8 cellular contexts compared by ENCODE assay signal in genomic region chr2:32061973-32062861, GRCh38. TPM values are rescaled to one million over a fixed set of nuclear protein-coding genes. Genes with fewer than 3 reads are reported as not detected.
DNase-seq lines count a peak whose midpoint lies in the region; ATAC-seq and TF ChIP-seq lines count a peak whose summit lies in the region.

No MANE protein-coding gene starts in this region.

- H3K9me3 ChIP-seq in SU-DHL-6 (ENCODE audit: insufficient read depth, low read length) (no peaks in the 10 kb centered on the region), mucosa of descending colon (no peaks in the 10 kb centered on the region), vagina (no peaks in the 10 kb centered on the region)

- peak; percentile 19 for ATAC-seq in mucosa of descending colon

- H3K9me2 ChIP-seq in SU-DHL-6 (replicated peaks; ENCODE audit: insufficient read depth, low read length), result no peaks in the 10 kb centered on the region

- TF ChIP-seq POLR2A in vagina (IDR thresholded peaks at IDR 0.05), result no peak

- TF ChIP-seq CTCF in SU-DHL-6 (IDR thresholded peaks at IDR 0.05; ENCODE audit: insufficient read depth, low read length, poor library complexity, severe bottlenecking) (no peak), mucosa of descending colon (IDR thresholded peaks at IDR 0.05) (no peak), vagina (IDR thresholded peaks at IDR 0.05) (no peak)

- peak overlapping the region; percentile 98 for H2AFZ ChIP-seq in SU-DHL-6 (ENCODE audit: low read depth, low read length, severe bottlenecking)

- H3K4me1 ChIP-seq in mucosa of descending colon (ENCODE audit: low read depth) (peaks cover 5% of the 10 kb centered on the region), vagina (peaks cover 26% of the 10 kb centered on the region)

- peak overlapping the region; percentile 84 for H3K4me2 ChIP-seq in SU-DHL-6 (ENCODE audit: low read depth, low read length, poor library complexity, severe bottlenecking)

- peak overlapping the region; percentile 61 for H3K4me3 ChIP-seq in Jurkat, Clone E6-1 (ENCODE audit: low read length)
- H3K4me3 ChIP-seq in SU-DHL-6 (ENCODE audit: insufficient read depth, low read length, poor library complexity, severe bottlenecking) (peak overlapping the region; percentile 86), mucosa of descending colon (no peak overlapping the region), vagina (peak overlapping the region; percentile 58 to 95)

- no peak overlapping the region for H3K27ac ChIP-seq in SU-DHL-6 (ENCODE audit: low read depth, low read length)
- peak overlapping the region; percentile 78 for H3K27ac ChIP-seq in epithelial cell of prostate
- peak overlapping the region; percentile 86 for H3K27ac ChIP-seq in vagina

- H3F3A ChIP-seq in SU-DHL-6 (ENCODE audit: insufficient read depth), result no peaks in the 10 kb centered on the region

- H3K79me2 ChIP-seq in SU-DHL-6 (ENCODE audit: insufficient read depth, low read length), result peaks cover 14% of the 10 kb centered on the region; the same call in 1 of the 2 replicates

- intact Hi-C loops in mucosa of descending colon (cut with DNase I, micrococcal nuclease) (no loop called here), vagina (cut with DNase I) (loop anchor here (5.0 kb wide), 1 partner anchor 100 kb away; no protein-coding TSS in a partner anchor)

- H3K27me3 ChIP-seq in SU-DHL-6 (ENCODE audit: low read length) (no peaks in the 10 kb centered on the region), vagina (no peaks in the 10 kb centered on the region)

- H3K9ac ChIP-seq in SU-DHL-6 (ENCODE audit: low read length), result peak overlapping the region; percentile 86

- DNase-seq in DMS79 (lab: John Stamatoyannopoulos, UW), result peak; percentile 76
- no peak for DNase-seq in Jurkat, Clone E6-1 (ENCODE audit: low read depth, low spot score)
- DNase-seq in epithelial cell of prostate (ENCODE audit: low read depth, low spot score), result no peak
- peak in 1 of 3 donors; percentile 61 for DNase-seq in mucosa of descending colon
- no peak for DNase-seq in vagina (ENCODE audit: extremely low spot score in 2 of 2)
- DNase-seq in NCI-H1436 (lab: John Stamatoyannopoulos, UW), result no peak
- DNase-seq in ureter (ENCODE audit: low spot score), result no peak

- no peaks in the 10 kb centered on the region for H3K36me3 ChIP-seq in SU-DHL-6 (ENCODE audit: low read length)
- H3K36me3 ChIP-seq in mucosa of descending colon (ENCODE audit: low read depth), result no peaks in the 10 kb centered on the region
- H3K36me3 ChIP-seq in vagina, result no peaks in the 10 kb centered on the region

- H4K20me1 ChIP-seq in SU-DHL-6 (ENCODE audit: low read depth, low read length), result no peaks in the 10 kb centered on the region

RNA-seq across cellular contexts. Expression of gene SPAST, which starts 1.1 kb away (rescaled TPM):
- polyA plus RNA-seq in Jurkat, Clone E6-1 (2012; ENCODE audit: insufficient read depth, insufficient read length), result 9.6 TPM
- total RNA-seq in mucosa of descending colon (10 to 100 TPM; 17.2 to 18.9 (median 17.2) TPM), vagina (20.6 TPM), ureter (19.2 TPM)

RNA-seq across cellular contexts. Expression of gene DPY30, which starts 22.6 kb away (rescaled TPM):
- polyA plus RNA-seq in Jurkat, Clone E6-1 (2012; ENCODE audit: insufficient read depth, insufficient read length), result 59.6 TPM
- total RNA-seq in mucosa of descending colon (10 to 100 TPM; 49.0 to 59.2 (median 49.0) TPM), vagina (41.3 TPM), ureter (45.7 TPM)

RNA-seq across cellular contexts. Expression of gene MEMO1, which starts 51.4 kb away (rescaled TPM):
- 24.6 TPM for polyA plus RNA-seq in Jurkat, Clone E6-1 (2012; ENCODE audit: insufficient read depth, insufficient read length)
- total RNA-seq in mucosa of descending colon (10 to 100 TPM; 28.6 to 46.4 (median 29.2) TPM), vagina (36.3 TPM), ureter (58.0 TPM)
